Comparison of ENCODE assay signal across 9 cellular contexts in genomic region chr20:21510414-21510971, GRCh38. TPM values are rescaled to one million over a fixed set of nuclear protein-coding genes. Genes with fewer than 3 reads are reported as not detected.
A peak's percentile ranks its signal among the peaks of the same experiment; 100 is the strongest.
DNase-seq lines count a peak whose midpoint lies in the region; ATAC-seq and TF ChIP-seq lines count a peak whose summit lies in the region.
"Had no signal": no experiment of that assay in that cellular context is flagged by ENCODE, and none has a peak within 500 bp of the region (broad histone marks: within the 10 kb centered on the region; RNA-seq: fewer than 3 reads in every experiment).

No MANE protein-coding gene starts in this region.

- H3K4me1 ChIP-seq in mucosa of stomach (ENCODE audit: control insufficient read depth, insufficient read depth, low read length) (peaks cover 23% of the 10 kb centered on the region), vagina (peaks cover 66% of the 10 kb centered on the region)

- no peak overlapping the region for H3K27ac ChIP-seq in coronary artery
- H3K27ac ChIP-seq in vagina: no peak overlapping the region

- peak overlapping the region; percentile 47 for H3K9ac ChIP-seq in mucosa of stomach (ENCODE audit: low read length)

- intact Hi-C loops in vagina (cut with DNase I): no loop called here

- no peak for TF ChIP-seq CTCF in coronary artery (IDR thresholded peaks at IDR 0.05)
- no peak for TF ChIP-seq CTCF in vagina (IDR thresholded peaks at IDR 0.05)

- no peak for ATAC-seq in stimulated activated naive CD8-positive, alpha-beta T cell treated with anti-CD3 and anti-CD28 coated beads, Interleukin-15, Interleukin-2, amounts not matched to agents 100 U/mL and 50 U/mL, for 24 hours
- ATAC-seq: Panc1 had no signal

- H3K27me3 ChIP-seq in mucosa of stomach (ENCODE audit: control insufficient read depth, insufficient read depth, low read length) (peaks cover 88% of the 10 kb centered on the region), vagina (peaks cover 26% of the 10 kb centered on the region)

- no peaks in the 10 kb centered on the region for H3K36me3 Mint-ChIP-seq in stimulated activated naive CD8-positive, alpha-beta T cell treated with anti-CD3 and anti-CD28 coated beads, Interleukin-15, Interleukin-2, amounts not matched to agents 100 ng/mL and 50 ng/mL, for 24 hours (ENCODE audit: low read depth)

- H3K4me3 ChIP-seq in coronary artery (peak overlapping the region; percentile 67), mucosa of stomach (ENCODE audit: low read length) (no peak overlapping the region), vagina (peak overlapping the region; percentile 20 to 42)

- no peak for DNase-seq in stimulated activated naive CD8-positive, alpha-beta T cell treated with anti-CD3 and anti-CD28 coated beads, Interleukin-15, Interleukin-2, amounts not matched to agents 100 U/mL and 50 U/mL, for 24 hours
- DNase-seq in coronary artery (ENCODE audit: low spot score) (peak; percentile 21), vagina (ENCODE audit: extremely low spot score in 2 of 2) (no peak), hepatic stellate cell (ENCODE audit: low spot score) (no peak), NCI-H1105 treated with DMSO at 0.1 percent for 48 hours (lab: John Stamatoyannopoulos, UW) (no peak)
- no peak for DNase-seq in stimulated activated CD4-positive, alpha-beta T cell treated with anti-CD3 and anti-CD28 coated beads, Interleukin-4, amount 100 ng/mL, for 1 hour

- H3K9me3 ChIP-seq in mucosa of stomach (ENCODE audit: control insufficient read depth, low read length) (no peaks in the 10 kb centered on the region), vagina (no peaks in the 10 kb centered on the region)

- H3K27me3 Mint-ChIP-seq in stimulated activated naive CD8-positive, alpha-beta T cell treated with anti-CD3 and anti-CD28 coated beads, Interleukin-15, Interleukin-2, amounts not matched to agents 100 ng/mL and 50 ng/mL, for 24 hours: peaks cover 66% of the 10 kb centered on the region

- H3K9me3 Mint-ChIP-seq in stimulated activated naive CD8-positive, alpha-beta T cell treated with anti-CD3 and anti-CD28 coated beads, Interleukin-15, Interleukin-2, amounts not matched to agents 100 ng/mL and 50 ng/mL, for 24 hours: no peaks in the 10 kb centered on the region

- H3K4me3 Mint-ChIP-seq in stimulated activated naive CD8-positive, alpha-beta T cell treated with anti-CD3 and anti-CD28 coated beads, Interleukin-15, Interleukin-2, amounts not matched to agents 100 ng/mL and 50 ng/mL, for 24 hours: peak overlapping the region; percentile 73

- H3K4me1 Mint-ChIP-seq in stimulated activated naive CD8-positive, alpha-beta T cell treated with anti-CD3 and anti-CD28 coated beads, Interleukin-15, Interleukin-2, amounts not matched to agents 100 ng/mL and 50 ng/mL, for 24 hours (ENCODE audit: low read depth): peaks cover 40% of the 10 kb centered on the region

- peak overlapping the region; percentile 58 for H3K27ac Mint-ChIP-seq in stimulated activated naive CD8-positive, alpha-beta T cell treated with anti-CD3 and anti-CD28 coated beads, Interleukin-15, Interleukin-2, amounts not matched to agents 100 ng/mL and 50 ng/mL, for 24 hours

- no peak for TF ChIP-seq POLR2A in vagina (IDR thresholded peaks at IDR 0.05)

- H3K36me3 ChIP-seq in mucosa of stomach (ENCODE audit: control insufficient read depth, insufficient read depth, low read length): no peaks in the 10 kb centered on the region
- no peaks in the 10 kb centered on the region for H3K36me3 ChIP-seq in vagina

RNA-seq across cellular contexts. Expression of gene NKX2-2, which starts 3.4 kb away (rescaled TPM):
- not detected for total RNA-seq in vagina
